ENCODE assay signal across 8 cellular contexts in the genomic region with DNA sequence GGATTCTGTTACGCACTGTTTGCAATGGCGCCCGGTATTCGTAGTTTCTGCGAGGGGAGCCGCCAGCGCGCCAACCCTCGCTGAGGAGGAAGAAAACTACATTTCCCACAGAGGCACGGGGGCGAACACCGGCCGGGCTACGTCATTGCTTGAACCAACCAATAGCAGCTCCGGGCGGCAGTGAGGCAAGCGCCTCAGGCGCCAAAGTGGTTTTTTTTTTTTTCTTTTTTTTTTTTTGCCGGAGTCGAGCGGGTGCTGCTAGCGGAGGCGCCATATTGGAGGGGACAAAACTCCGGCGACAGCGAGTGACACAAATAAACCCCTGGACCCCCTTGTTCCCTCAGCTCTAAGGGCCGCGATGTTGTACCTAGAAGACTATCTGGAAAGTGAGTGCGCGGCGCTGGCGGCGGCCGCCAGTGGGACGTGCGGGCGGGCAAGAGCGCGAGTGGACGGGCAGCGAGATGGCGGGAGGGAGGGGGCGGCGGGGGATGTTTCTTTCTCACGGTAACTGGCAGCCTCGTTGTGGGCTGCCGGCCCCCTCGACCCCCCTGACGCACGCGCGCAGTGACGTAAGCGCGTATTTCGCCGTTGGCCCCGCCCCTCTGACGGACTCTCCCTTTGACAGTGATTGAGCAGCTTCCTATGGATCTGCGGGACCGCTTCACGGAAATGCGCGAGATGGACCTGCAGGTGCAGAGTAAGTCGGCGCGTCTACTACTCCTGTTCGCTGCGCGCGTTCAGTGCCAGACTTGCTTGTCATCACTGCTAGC. TPM values are rescaled to one million over a fixed set of nuclear protein-coding genes. Genes with fewer than 3 reads are reported as not detected.
A peak's percentile ranks its signal among the peaks of the same experiment; 100 is the strongest.
DNase-seq lines count a peak whose midpoint lies in the region; ATAC-seq and TF ChIP-seq lines count a peak whose summit lies in the region.

A gene with protein sequence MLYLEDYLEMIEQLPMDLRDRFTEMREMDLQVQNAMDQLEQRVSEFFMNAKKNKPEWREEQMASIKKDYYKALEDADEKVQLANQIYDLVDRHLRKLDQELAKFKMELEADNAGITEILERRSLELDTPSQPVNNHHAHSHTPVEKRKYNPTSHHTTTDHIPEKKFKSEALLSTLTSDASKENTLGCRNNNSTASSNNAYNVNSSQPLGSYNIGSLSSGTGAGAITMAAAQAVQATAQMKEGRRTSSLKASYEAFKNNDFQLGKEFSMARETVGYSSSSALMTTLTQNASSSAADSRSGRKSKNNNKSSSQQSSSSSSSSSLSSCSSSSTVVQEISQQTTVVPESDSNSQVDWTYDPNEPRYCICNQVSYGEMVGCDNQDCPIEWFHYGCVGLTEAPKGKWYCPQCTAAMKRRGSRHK (plus strand): TSS at position 239 of the 770 bp plus-strand sequence. CDS start 120 bp downstream, at position 359.

- WGBS in smooth muscle cell (ENCODE audit: low lambda C conversion rate): under 1% methylated on average over 66 of the region's 71 CpGs

- peak; percentile 98 for ATAC-seq in HG03196 (IDR thresholded peaks at IDR 0.05; ENCODE audit: unreplicated experiment)
- ATAC-seq in activated B cell treated with CpG ODN at 0.5 μM for 24 hours (ENCODE audit: low read depth): peak; percentile 89

- H3K4me3 ChIP-seq in smooth muscle cell: peak within 1 kb of the TSS; percentile 76

- H3K79me2 ChIP-seq in smooth muscle cell (ENCODE audit: low read depth): peaks cover 25% of the 10 kb centered on the region

- H3K9me3 Mint-ChIP-seq in activated B cell treated with CpG ODN at 0.5 μM for 24 hours: no peaks in the 10 kb centered on the region

- peak within 1 kb of the TSS; percentile 99 for H3K27ac Mint-ChIP-seq in activated B cell treated with CpG ODN at 0.5 μM for 24 hours

- peaks cover 12% of the 10 kb centered on the region for H3K36me3 ChIP-seq in smooth muscle cell (ENCODE audit: low read depth)

- peaks cover 26% of the 10 kb centered on the region for H3K4me1 Mint-ChIP-seq in activated B cell treated with CpG ODN at 0.5 μM for 24 hours

- no peaks in the 10 kb centered on the region for H3K9me3 ChIP-seq in smooth muscle cell (replicated peaks; ENCODE audit: low read depth)

- POLR2A ChIA-PET in activated B cell treated with CpG ODN at 0.5 μM for 24 hours (lab: Charles Lee): interaction anchor here (0.5 to 1.9 kb wide), 42 partner anchors 8 to 1738 kb away, joined by 3 to 24 read pairs (median 4); a partner anchor contains a TSS

- H3K27ac ChIP-seq in caudate nucleus (ENCODE audit: low read depth, low read length) (peak within 1 kb of the TSS; percentile 100), smooth muscle cell (ENCODE audit: low read depth) (peak within 1 kb of the TSS; percentile 98)

- peaks cover 3% of the 10 kb centered on the region for H3K27me3 Mint-ChIP-seq in activated B cell treated with CpG ODN at 0.5 μM for 24 hours

- intact Hi-C loops in activated B cell treated with CpG ODN at 0.5 μM for 24 hours (cut with micrococcal nuclease): loop anchor here (1.0 to 2.0 kb wide), 5 partner anchors 38 to 1194 kb away; a partner anchor contains a TSS

- H3F3A ChIP-seq in smooth muscle cell (ENCODE audit: low read depth): no peaks in the 10 kb centered on the region

- CTCF ChIA-PET in activated B cell treated with CpG ODN at 0.5 μM for 24 hours (lab: Charles Lee): interaction anchor here (1.6 kb wide), 1 partner anchor 37 kb away, joined by 3 read pairs; no protein-coding TSS in a partner anchor

- peak within 1 kb of the TSS; percentile 89 for H3K4me2 ChIP-seq in smooth muscle cell

- H3K9ac ChIP-seq in smooth muscle cell (ENCODE audit: low read depth): peak within 1 kb of the TSS; percentile 99

- H2AFZ ChIP-seq in smooth muscle cell (ENCODE audit: low read depth): peak within 1 kb of the TSS; percentile 90

- H3K27me3 ChIP-seq in smooth muscle cell (ENCODE audit: low read depth): no peaks in the 10 kb centered on the region

- H3K4me1 ChIP-seq in smooth muscle cell (ENCODE audit: low read depth): peaks cover 17% of the 10 kb centered on the region

- H3K36me3 Mint-ChIP-seq in activated B cell treated with CpG ODN at 0.5 μM for 24 hours (ENCODE audit: low read depth): peaks cover 39% of the 10 kb centered on the region

- H4K20me1 ChIP-seq in smooth muscle cell (ENCODE audit: low read depth): no peaks in the 10 kb centered on the region

- in situ Hi-C loops in GM18951 (cut with MboI; ENCODE audit: low sequenced_read_pairs, unreplicated experiment): no loop called here

- TF ChIP-seq POLR2A in GM18951 (IDR thresholded peaks at IDR 0.05; ENCODE audit: extremely low read depth, insufficient read depth, insufficient read length): peak; percentile 79

- peak; percentile 95 for DNase-seq in AG08395 (ENCODE audit: low spot score)
- peak; percentile 99 for DNase-seq in NCI-H345 (lab: John Stamatoyannopoulos, UW)
- peak; percentile 99 for DNase-seq in activated B cell treated with CpG ODN at 0.5 μM for 24 hours
- DNase-seq in caudate nucleus (lab: John Stamatoyannopoulos, UW): peak; percentile 85 to 99 (median 97)
- peak; percentile 92 for DNase-seq in iPS-NIHi7 (ENCODE audit: extremely low spot score)
- peak; percentile 97 for DNase-seq in smooth muscle cell (lab: John Stamatoyannopoulos, UW; ENCODE audit: unreplicated experiment)

- TF ChIP-seq CTCF in activated B cell treated with CpG ODN at 0.5 μM for 24 hours (IDR thresholded peaks at IDR 0.05): no peak
- TF ChIP-seq CTCF in smooth muscle cell (IDR thresholded peaks at IDR 0.05; ENCODE audit: borderline replicate concordance, insufficient read depth, poor library complexity, severe bottlenecking): no peak

- peak within 1 kb of the TSS; percentile 95 for H3K4me3 Mint-ChIP-seq in activated B cell treated with CpG ODN at 0.5 μM for 24 hours

RNA-seq across cellular contexts. Expression of the gene that starts here (rescaled TPM):
- total RNA-seq in activated B cell treated with CpG ODN at 0.5 μM for 24 hours (32.7 and 36.1 TPM in 2 replicates), smooth muscle cell (11.8 and 23.1 TPM in 2 replicates)
- 8.4 and 12.4 TPM in 2 replicates for polyA plus RNA-seq in smooth muscle cell

Comparison
In these comparisons a context has a peak if more than half of its experiments do, and no peak if none do; other contexts are left out.
1. Peak in every context shown above with its lines: DNase-seq, ATAC-seq, H3K4me3 ChIP-seq and H3K27ac ChIP-seq.